ENCODE assay signal across 1 cellular context in the genomic region with DNA sequence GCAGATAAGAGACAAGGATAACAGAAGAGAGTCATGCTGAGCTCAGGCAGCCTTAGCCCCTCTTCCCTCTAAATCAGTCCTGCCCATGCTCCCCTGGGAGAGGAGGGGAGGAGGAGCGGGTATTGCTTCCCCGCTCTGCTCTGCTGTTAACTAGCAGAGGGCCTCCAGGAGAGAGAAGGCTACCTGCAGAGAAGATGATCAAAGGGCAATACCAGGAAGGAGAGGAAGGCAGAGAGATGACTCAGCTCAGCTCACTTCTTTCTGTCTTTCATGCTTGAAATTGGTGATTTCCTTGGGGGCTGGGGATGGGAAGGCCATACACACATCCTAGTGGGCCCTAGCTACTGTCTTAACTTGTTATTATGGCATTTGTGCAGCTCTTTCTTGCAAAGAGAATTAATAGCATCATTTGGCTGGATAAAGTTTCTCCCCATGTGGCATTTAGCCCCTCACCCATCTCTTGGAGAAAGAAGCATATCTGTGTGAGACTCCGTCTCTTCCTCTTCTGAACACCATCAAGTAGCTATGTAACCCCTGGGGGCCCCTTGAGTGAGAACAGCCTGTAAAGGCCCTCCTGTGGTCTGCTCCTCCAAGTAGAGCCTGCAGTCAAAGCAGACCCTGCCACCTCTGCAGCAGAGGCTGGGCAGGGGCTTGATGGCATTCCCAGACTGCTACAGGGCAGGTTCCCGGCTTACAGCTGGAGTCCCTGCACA.
TF ChIP-seq lines count a peak whose summit lies in the region.

No MANE protein-coding gene starts in this region.

TF ChIP-seq in GM12878, 131 proteins besides CTCF, POLR2A, EP300 and RAD21 (continued from another document):
- TF ChIP-seq ZSCAN29 (IDR thresholded peaks at IDR 0.05) = no peak
- no peak for TF ChIP-seq MYC (IDR thresholded peaks at IDR 0.05; ENCODE audit: insufficient read depth, insufficient read length, insufficient replicate concordance, low read length, severe bottlenecking)
- no peak for TF ChIP-seq PML (IDR thresholded peaks at IDR 0.05; ENCODE audit: low read length)
- TF ChIP-seq IKZF1 (conservative IDR thresholded peaks at IDR 0.05) = no peak
- TF ChIP-seq MEF2A (IDR thresholded peaks at IDR 0.05; ENCODE audit: insufficient read depth, low read depth, low read length) = no peak
- TF ChIP-seq, protein P1, sequence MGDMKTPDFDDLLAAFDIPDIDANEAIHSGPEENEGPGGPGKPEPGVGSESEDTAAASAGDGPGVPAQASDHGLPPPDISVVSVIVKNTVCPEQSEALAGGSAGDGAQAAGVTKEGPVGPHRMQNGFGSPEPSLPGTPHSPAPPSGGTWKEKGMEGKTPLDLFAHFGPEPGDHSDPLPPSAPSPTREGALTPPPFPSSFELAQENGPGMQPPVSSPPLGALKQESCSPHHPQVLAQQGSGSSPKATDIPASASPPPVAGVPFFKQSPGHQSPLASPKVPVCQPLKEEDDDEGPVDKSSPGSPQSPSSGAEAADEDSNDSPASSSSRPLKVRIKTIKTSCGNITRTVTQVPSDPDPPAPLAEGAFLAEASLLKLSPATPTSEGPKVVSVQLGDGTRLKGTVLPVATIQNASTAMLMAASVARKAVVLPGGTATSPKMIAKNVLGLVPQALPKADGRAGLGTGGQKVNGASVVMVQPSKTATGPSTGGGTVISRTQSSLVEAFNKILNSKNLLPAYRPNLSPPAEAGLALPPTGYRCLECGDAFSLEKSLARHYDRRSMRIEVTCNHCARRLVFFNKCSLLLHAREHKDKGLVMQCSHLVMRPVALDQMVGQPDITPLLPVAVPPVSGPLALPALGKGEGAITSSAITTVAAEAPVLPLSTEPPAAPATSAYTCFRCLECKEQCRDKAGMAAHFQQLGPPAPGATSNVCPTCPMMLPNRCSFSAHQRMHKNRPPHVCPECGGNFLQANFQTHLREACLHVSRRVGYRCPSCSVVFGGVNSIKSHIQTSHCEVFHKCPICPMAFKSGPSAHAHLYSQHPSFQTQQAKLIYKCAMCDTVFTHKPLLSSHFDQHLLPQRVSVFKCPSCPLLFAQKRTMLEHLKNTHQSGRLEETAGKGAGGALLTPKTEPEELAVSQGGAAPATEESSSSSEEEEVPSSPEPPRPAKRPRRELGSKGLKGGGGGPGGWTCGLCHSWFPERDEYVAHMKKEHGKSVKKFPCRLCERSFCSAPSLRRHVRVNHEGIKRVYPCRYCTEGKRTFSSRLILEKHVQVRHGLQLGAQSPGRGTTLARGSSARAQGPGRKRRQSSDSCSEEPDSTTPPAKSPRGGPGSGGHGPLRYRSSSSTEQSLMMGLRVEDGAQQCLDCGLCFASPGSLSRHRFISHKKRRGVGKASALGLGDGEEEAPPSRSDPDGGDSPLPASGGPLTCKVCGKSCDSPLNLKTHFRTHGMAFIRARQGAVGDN (IDR thresholded peaks at IDR 0.05) = no peak
- no peak for TF ChIP-seq ETV6 (conservative IDR thresholded peaks at IDR 0.05 in 1 of 2, IDR thresholded peaks at IDR 0.05 in 1 of 2; ENCODE audit: borderline replicate concordance in 1 of 2, low read depth in 1 of 2)
